12 cellular contexts compared by ENCODE assay signal in the genomic region with DNA sequence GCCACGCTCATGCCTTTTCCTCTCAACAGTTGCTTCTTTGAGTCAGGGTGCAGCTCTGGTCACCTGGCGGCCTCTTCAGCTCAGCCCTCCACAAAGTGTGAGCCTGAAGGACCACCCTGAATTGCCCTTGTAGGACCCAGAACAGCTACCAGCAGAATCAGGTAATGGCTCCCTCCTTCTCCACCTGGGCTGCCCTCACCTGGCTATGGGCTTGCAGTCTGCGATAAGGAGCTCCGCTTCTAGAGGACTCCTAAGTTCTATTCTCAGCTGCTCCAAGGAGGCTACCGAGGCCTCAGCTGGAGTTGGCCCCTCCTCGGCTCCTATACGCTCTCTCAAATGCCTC. TPM values are rescaled to one million over a fixed set of nuclear protein-coding genes. Genes with fewer than 3 reads are reported as not detected.
DNase-seq lines count a peak whose midpoint lies in the region; ATAC-seq, FAIRE-seq and TF ChIP-seq lines count a peak whose summit lies in the region.
"Had no signal": no experiment of that assay in that cellular context is flagged by ENCODE, and none has a peak within 500 bp of the region (broad histone marks: within the 10 kb centered on the region; RNA-seq: fewer than 3 reads in every experiment).

No MANE protein-coding gene starts in this region.

- H3K27ac ChIP-seq in RWPE2 (ENCODE audit: poor library complexity, severe bottlenecking) (peak overlapping the region; percentile 94), keratinocyte (ENCODE audit: control insufficient read depth, insufficient read depth, low read length) (peak overlapping the region; percentile 99)
- no peak overlapping the region for H3K27ac ChIP-seq in CD4-positive, alpha-beta memory T cell (ENCODE audit: low read depth, low read length)

- H2AFZ ChIP-seq in keratinocyte (ENCODE audit: control insufficient read depth, low read length), result no peak overlapping the region

- no peak for ATAC-seq in RWPE2 (ENCODE audit: low read depth)
- ATAC-seq in sciatic nerve, result no peak
- ATAC-seq in GM18520 (IDR thresholded peaks at IDR 0.05; ENCODE audit: unreplicated experiment), result no peak
- ATAC-seq in GM18867 (IDR thresholded peaks at IDR 0.05; ENCODE audit: unreplicated experiment), result no peak

- intact Hi-C loops in sciatic nerve (cut with DNase I), result no loop called here
- intact Hi-C loops in CD4-positive, alpha-beta memory T cell (cut with micrococcal nuclease), result no loop called here

- POLR2A ChIA-PET in CD4-positive, alpha-beta memory T cell (lab: Charles Lee; ENCODE audit: partially characterized antibody), result interaction anchor here (0.8 kb wide), 1 partner anchor 20 kb away, joined by 4 read pairs; a partner anchor contains a TSS

- H3K9me3 ChIP-seq in RWPE2 (ENCODE audit: severe bottlenecking), result no peaks in the 10 kb centered on the region
- H3K9me3 ChIP-seq in keratinocyte (ENCODE audit: control insufficient read depth, low read depth, low read length), result no peaks in the 10 kb centered on the region
- H3K9me3 ChIP-seq in CD4-positive, alpha-beta memory T cell (ENCODE audit: control insufficient read depth in 1 of 2, low read length in 2 of 2), result no peaks in the 10 kb centered on the region
- H3K9me3 ChIP-seq: BE2C had no signal

- H3K27ac Mint-ChIP-seq in CD4-positive, alpha-beta memory T cell, result no peak overlapping the region

- no peak for DNase-seq in RWPE2 (ENCODE audit: low spot score)
- DNase-seq in keratinocyte (ENCODE audit: low read depth, low spot score), result no peak
- peak; percentile 37 for DNase-seq in sciatic nerve (ENCODE audit: low spot score)
- no peak for DNase-seq in CD4-positive, alpha-beta memory T cell
- no peak for DNase-seq in T-helper 2 cell
- DNase-seq: activated CD4-positive, alpha-beta T cell treated with anti-CD3 and anti-CD28 coated beads, Interleukin-2, amount 50 U/mL, for 1 hour; BE2C; NCI-H2227 treated with DMSO at 0.1 percent for 48 hours had no signal

- H3K9me3 Mint-ChIP-seq in CD4-positive, alpha-beta memory T cell, result no peaks in the 10 kb centered on the region
- H3K9me3 Mint-ChIP-seq: neural crest cell had no signal

- H3K36me3 ChIP-seq in RWPE2 (ENCODE audit: low read depth), result peaks cover 41% of the 10 kb centered on the region
- H3K36me3 ChIP-seq in keratinocyte (ENCODE audit: control insufficient read depth in 2 of 2, extremely low read depth in 1 of 2, insufficient read depth in 2 of 2, low read length in 2 of 2), result peaks cover 10 to 26% of the 10 kb centered on the region in 2 experiments
- peaks cover 21% of the 10 kb centered on the region for H3K36me3 ChIP-seq in CD4-positive, alpha-beta memory T cell (ENCODE audit: insufficient read depth, low read length)

- H3K27me3 ChIP-seq in RWPE2 (ENCODE audit: insufficient read depth, poor library complexity, severe bottlenecking) (no peaks in the 10 kb centered on the region), keratinocyte (ENCODE audit: control insufficient read depth, extremely low read depth, insufficient read depth, low read length) (no peaks in the 10 kb centered on the region)
- H3K27me3 ChIP-seq in CD4-positive, alpha-beta memory T cell (ENCODE audit: insufficient read depth, low read length), result no peaks in the 10 kb centered on the region
- H3K27me3 ChIP-seq: BE2C had no signal

- CTCF ChIA-PET in CD4-positive, alpha-beta memory T cell (lab: Charles Lee; ENCODE audit: partially characterized antibody), result interaction anchor here (6.8 kb wide), 1 partner anchor 12 kb away, joined by 48 read pairs; a partner anchor contains a TSS

- no peak overlapping the region for H3K4me3 Mint-ChIP-seq in CD4-positive, alpha-beta memory T cell
- H3K4me3 Mint-ChIP-seq: neural crest cell had no signal

- H3K9ac ChIP-seq in keratinocyte (ENCODE audit: control insufficient read depth, extremely low read depth, insufficient read depth, low read length), result peak overlapping the region; percentile 85

- dilution Hi-C loops in keratinocyte (cut with MboI; ENCODE audit: extremely low pct_ligation_motif_present, low sequenced_read_pairs), result no loop called here

- peaks cover 0 to 9% (median 0%) of the 10 kb centered on the region in 4 donors for H3K4me1 Mint-ChIP-seq in CD4-positive, alpha-beta memory T cell

- H3K4me1 ChIP-seq in RWPE2 (ENCODE audit: insufficient read depth, poor library complexity, severe bottlenecking), result peaks cover 19% of the 10 kb centered on the region
- H3K4me1 ChIP-seq in keratinocyte (ENCODE audit: control insufficient read depth, extremely low read depth, insufficient read depth, low read length), result peaks cover 44% of the 10 kb centered on the region
- H3K4me1 ChIP-seq in CD4-positive, alpha-beta memory T cell (ENCODE audit: insufficient read depth, low read length), result no peaks in the 10 kb centered on the region
- H3K4me1 ChIP-seq: BE2C had no signal

- H3K36me3 Mint-ChIP-seq in CD4-positive, alpha-beta memory T cell, result peaks cover 33 to 34% of the 10 kb centered on the region in 2 donors

- H3K9me1 ChIP-seq in keratinocyte (ENCODE audit: control insufficient read depth, extremely low read depth, insufficient read depth, low read length), result peaks cover 2% of the 10 kb centered on the region

- H3K27me3 Mint-ChIP-seq in CD4-positive, alpha-beta memory T cell, result no peaks in the 10 kb centered on the region

- FAIRE-seq in keratinocyte (lab: Jason Lieb, UNC), result no peak

- H4K20me1 ChIP-seq in keratinocyte (ENCODE audit: control insufficient read depth, extremely low read depth, insufficient read depth, low read length), result no peaks in the 10 kb centered on the region

- TF ChIP-seq CTCF in RWPE2 (IDR thresholded peaks at IDR 0.05; ENCODE audit: poor library complexity, severe bottlenecking) (no peak), keratinocyte (optimal IDR thresholded peaks at IDR 0.05 in 1 of 3, IDR thresholded peaks at IDR 0.05 in 1 of 3, conservative IDR thresholded peaks at IDR 0.05 in 1 of 3; ENCODE audit: extremely low read depth in 1 of 3, insufficient read depth in 2 of 3, low read length in 3 of 3) (no peak)

- H3K4me3 ChIP-seq in GM08714 (ENCODE audit: low read length), result peak overlapping the region; percentile 16; the same call in 1 of the 2 replicates
- H3K4me3 ChIP-seq in RWPE2 (ENCODE audit: severe bottlenecking), result no peak overlapping the region
- no peak overlapping the region for H3K4me3 ChIP-seq in keratinocyte (ENCODE audit: control insufficient read depth in 2 of 3, extremely low read depth in 1 of 3, insufficient read depth in 2 of 3, low read depth in 1 of 3, low read length in 3 of 3)
- H3K4me3 ChIP-seq in CD4-positive, alpha-beta memory T cell (ENCODE audit: low read length in 2 of 2), result no peak overlapping the region

- H3K79me2 ChIP-seq in keratinocyte (ENCODE audit: control insufficient read depth, insufficient read depth, low read length), result no peaks in the 10 kb centered on the region

- no peak overlapping the region for H3K4me2 ChIP-seq in keratinocyte (ENCODE audit: control insufficient read depth, extremely low read depth, insufficient read depth, low read depth, low read length)

RNA-seq across cellular contexts. Expression of a gene that starts 13.4 kb away (rescaled TPM):
- polyA plus RNA-seq in keratinocyte, result 0.15 to 0.59 TPM (median 0.24 TPM) in 3 replicates
- 0.80 TPM for polyA plus RNA-seq in keratinocyte (2011; ENCODE audit: low read depth)
- polyA plus RNA-seq in keratinocyte (2011; cell fraction: cytosol; rRNA removed), result 0.23 and 0.39 TPM in 2 replicates
- polyA plus RNA-seq in keratinocyte (2011; cell fraction: nucleus; rRNA removed), result 0.18 and 0.28 TPM in 2 replicates
- 0.19 and 5.3 TPM in 2 replicates for polyA plus RNA-seq in keratinocyte (2012; ENCODE audit: low replicate concordance)
- polyA minus RNA-seq in keratinocyte, result 0.13 to 0.66 TPM (median 0.30 TPM) in 3 replicates
- not detected for polyA minus RNA-seq in keratinocyte (2011; cell fraction: cytosol; rRNA and poly(A)+ RNA removed)
- polyA minus RNA-seq in keratinocyte (2011; cell fraction: nucleus; rRNA and poly(A)+ RNA removed), result 0.39 and 0.53 TPM in 2 replicates
- 12.5 TPM for total RNA-seq in sciatic nerve
- not detected for total RNA-seq in CD4-positive, alpha-beta memory T cell
- not detected for polyA plus RNA-seq in CD4-positive, alpha-beta memory T cell
- total RNA-seq: neural crest cell had no signal

RNA-seq across cellular contexts. Expression of a gene that starts 20.4 kb away (rescaled TPM):
- polyA plus RNA-seq in keratinocyte, result 11.9 to 15.8 TPM (median 12.9 TPM) in 3 replicates
- 5.9 TPM for polyA plus RNA-seq in keratinocyte (2011; ENCODE audit: low read depth)
- polyA plus RNA-seq in keratinocyte (2011; cell fraction: cytosol; rRNA removed), result 5.3 and 5.5 TPM in 2 replicates
- 80.9 and 96.7 TPM in 2 replicates for polyA plus RNA-seq in keratinocyte (2011; cell fraction: nucleus; rRNA removed)
- polyA plus RNA-seq in keratinocyte (2012; ENCODE audit: low replicate concordance), result 16.7 and 20.5 TPM in 2 replicates
- polyA minus RNA-seq in keratinocyte, result 31.0 to 53.1 TPM (median 38.4 TPM) in 3 replicates
- polyA minus RNA-seq in keratinocyte (2011; cell fraction: cytosol; rRNA and poly(A)+ RNA removed), result 11.1 TPM
- 35.5 and 43.4 TPM in 2 replicates for polyA minus RNA-seq in keratinocyte (2011; cell fraction: nucleus; rRNA and poly(A)+ RNA removed)
- 35.2 TPM for total RNA-seq in sciatic nerve
- 10 to 100 TPM; 58.3 to 59.1 TPM for total RNA-seq in CD4-positive, alpha-beta memory T cell
- 10 to 100 TPM in 1 of 2 donors, 1 to 10 TPM in 1; 6.4 to 16.7 TPM for polyA plus RNA-seq in CD4-positive, alpha-beta memory T cell

RNA-seq across cellular contexts. Expression of a gene that starts 20.5 kb away (rescaled TPM):
- polyA plus RNA-seq in keratinocyte, result 99.0 to 103 TPM (median 101 TPM) in 3 replicates
- polyA plus RNA-seq in keratinocyte (2011; ENCODE audit: low read depth), result 115 TPM
- 97.8 and 111 TPM in 2 replicates for polyA plus RNA-seq in keratinocyte (2011; cell fraction: cytosol; rRNA removed)
- 174 and 189 TPM in 2 replicates for polyA plus RNA-seq in keratinocyte (2011; cell fraction: nucleus; rRNA removed)
- 80.5 and 96.0 TPM in 2 replicates for polyA plus RNA-seq in keratinocyte (2012; ENCODE audit: low replicate concordance)
- polyA minus RNA-seq in keratinocyte, result 44.9 to 68.4 TPM (median 58.9 TPM) in 3 replicates
- 52.4 TPM for polyA minus RNA-seq in keratinocyte (2011; cell fraction: cytosol; rRNA and poly(A)+ RNA removed)
- 43.7 and 56.2 TPM in 2 replicates for polyA minus RNA-seq in keratinocyte (2011; cell fraction: nucleus; rRNA and poly(A)+ RNA removed)
- 107 TPM for total RNA-seq in sciatic nerve
- 100 to 1,000 TPM; 115 to 119 TPM for total RNA-seq in CD4-positive, alpha-beta memory T cell
- polyA plus RNA-seq in CD4-positive, alpha-beta memory T cell, result 10 to 100 TPM; 69.9 to 80.4 TPM

RNA-seq across cellular contexts. Expression of a gene that starts 59.0 kb away (rescaled TPM):
- polyA plus RNA-seq in keratinocyte, result 0.01 to 0.35 TPM (median 0.14 TPM) in 3 replicates
- polyA plus RNA-seq in keratinocyte (2011; ENCODE audit: low read depth), result 1.6 TPM
- not detected in 2 replicates for polyA plus RNA-seq in keratinocyte (2011; cell fraction: cytosol; rRNA removed)
- 0.57 and 1.9 TPM in 2 replicates for polyA plus RNA-seq in keratinocyte (2011; cell fraction: nucleus; rRNA removed)
- polyA plus RNA-seq in keratinocyte (2012; ENCODE audit: low replicate concordance), result 0.44 and 1.9 TPM in 2 replicates
- 0.06 TPM in 1 of 3 replicates, not detected in the others for polyA minus RNA-seq in keratinocyte
- polyA minus RNA-seq in keratinocyte (2011; cell fraction: cytosol; rRNA and poly(A)+ RNA removed), result not detected
- 1.4 TPM in 1 of 2 replicates, not detected in the other for polyA minus RNA-seq in keratinocyte (2011; cell fraction: nucleus; rRNA and poly(A)+ RNA removed)
- 336 TPM for total RNA-seq in sciatic nerve
- 10 to 100 TPM; 75.1 to 83.7 TPM for total RNA-seq in CD4-positive, alpha-beta memory T cell
- polyA plus RNA-seq in CD4-positive, alpha-beta memory T cell, result under 1 TPM in 1 of 2 donors, not detected in 1; 0.89 TPM

Comparison
In these comparisons a context has a peak if more than half of its experiments do, and no peak if none do; other contexts are left out.
1. RNA of a gene that starts 13.4 kb away (total RNA-seq): 12.5 TPM in sciatic nerve (single experiment); not detected in CD4-positive, alpha-beta memory T cell; every median in the first group is over 10 times any median in the second.